Comparison of ENCODE assay signal across 8 cellular contexts in the genomic region with DNA sequence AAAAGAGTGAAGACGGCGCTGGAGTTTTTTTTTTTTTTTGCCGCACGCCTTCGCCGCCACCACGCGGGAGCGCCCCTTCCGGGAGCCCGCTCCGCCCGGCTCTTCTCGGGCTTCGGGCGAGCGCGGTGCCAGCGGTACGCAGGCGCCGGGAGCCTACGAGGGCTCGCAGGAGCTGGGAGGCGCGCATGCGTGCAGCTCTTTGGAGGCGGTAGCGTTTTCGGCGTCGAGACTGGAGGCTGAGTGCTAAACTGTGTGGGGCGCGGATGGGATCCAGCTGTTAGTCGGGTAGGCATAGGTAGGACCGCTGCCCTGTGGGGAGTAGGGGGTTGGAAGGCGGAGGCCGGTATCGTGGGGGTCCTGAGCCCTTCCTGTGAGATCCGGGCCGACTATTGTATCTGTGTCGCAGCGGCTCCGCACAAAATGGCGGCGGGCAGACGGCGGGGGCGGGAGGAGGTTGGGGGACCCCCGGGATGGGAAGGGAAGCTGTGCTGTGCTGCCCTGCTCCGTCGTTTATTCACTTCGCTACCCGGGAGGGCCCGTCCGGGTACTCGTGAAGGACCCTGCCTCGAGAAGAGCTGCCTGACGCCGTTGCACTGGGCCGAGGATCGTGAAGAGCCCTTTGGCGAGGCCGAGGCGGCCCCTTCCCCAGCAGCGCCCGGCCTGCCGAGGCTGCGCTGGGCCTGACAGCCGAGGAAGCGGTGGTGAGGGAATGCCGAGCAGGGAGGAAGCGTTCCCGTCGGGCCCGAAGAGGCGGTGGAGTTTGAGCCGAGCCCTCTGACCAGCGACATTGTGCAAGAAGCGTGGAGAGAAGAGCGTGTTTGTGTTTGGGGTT. TPM values are rescaled to one million over a fixed set of nuclear protein-coding genes. Genes with fewer than 3 reads are reported as not detected.
DNase-seq lines count a peak whose midpoint lies in the region; ATAC-seq and TF ChIP-seq lines count a peak whose summit lies in the region.

A gene with protein sequence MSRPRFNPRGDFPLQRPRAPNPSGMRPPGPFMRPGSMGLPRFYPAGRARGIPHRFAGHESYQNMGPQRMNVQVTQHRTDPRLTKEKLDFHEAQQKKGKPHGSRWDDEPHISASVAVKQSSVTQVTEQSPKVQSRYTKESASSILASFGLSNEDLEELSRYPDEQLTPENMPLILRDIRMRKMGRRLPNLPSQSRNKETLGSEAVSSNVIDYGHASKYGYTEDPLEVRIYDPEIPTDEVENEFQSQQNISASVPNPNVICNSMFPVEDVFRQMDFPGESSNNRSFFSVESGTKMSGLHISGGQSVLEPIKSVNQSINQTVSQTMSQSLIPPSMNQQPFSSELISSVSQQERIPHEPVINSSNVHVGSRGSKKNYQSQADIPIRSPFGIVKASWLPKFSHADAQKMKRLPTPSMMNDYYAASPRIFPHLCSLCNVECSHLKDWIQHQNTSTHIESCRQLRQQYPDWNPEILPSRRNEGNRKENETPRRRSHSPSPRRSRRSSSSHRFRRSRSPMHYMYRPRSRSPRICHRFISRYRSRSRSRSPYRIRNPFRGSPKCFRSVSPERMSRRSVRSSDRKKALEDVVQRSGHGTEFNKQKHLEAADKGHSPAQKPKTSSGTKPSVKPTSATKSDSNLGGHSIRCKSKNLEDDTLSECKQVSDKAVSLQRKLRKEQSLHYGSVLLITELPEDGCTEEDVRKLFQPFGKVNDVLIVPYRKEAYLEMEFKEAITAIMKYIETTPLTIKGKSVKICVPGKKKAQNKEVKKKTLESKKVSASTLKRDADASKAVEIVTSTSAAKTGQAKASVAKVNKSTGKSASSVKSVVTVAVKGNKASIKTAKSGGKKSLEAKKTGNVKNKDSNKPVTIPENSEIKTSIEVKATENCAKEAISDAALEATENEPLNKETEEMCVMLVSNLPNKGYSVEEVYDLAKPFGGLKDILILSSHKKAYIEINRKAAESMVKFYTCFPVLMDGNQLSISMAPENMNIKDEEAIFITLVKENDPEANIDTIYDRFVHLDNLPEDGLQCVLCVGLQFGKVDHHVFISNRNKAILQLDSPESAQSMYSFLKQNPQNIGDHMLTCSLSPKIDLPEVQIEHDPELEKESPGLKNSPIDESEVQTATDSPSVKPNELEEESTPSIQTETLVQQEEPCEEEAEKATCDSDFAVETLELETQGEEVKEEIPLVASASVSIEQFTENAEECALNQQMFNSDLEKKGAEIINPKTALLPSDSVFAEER (N-terminal part only) (plus strand): TSS at position 202 of the 832 bp plus-strand sequence. CDS start 17,173 bp downstream, outside the sequence.

- H4K8ac ChIP-seq in trophoblast cell (ENCODE audit: low read depth, low read length): peak within 1 kb of the TSS; percentile 99

- peak within 1 kb of the TSS; percentile 98 for H4K12ac ChIP-seq in trophoblast cell (ENCODE audit: low read depth, low read length)

- H2BK120ac ChIP-seq in trophoblast cell (ENCODE audit: insufficient read depth, low read length, poor library complexity): peak within 1 kb of the TSS; percentile 90

- DNase-seq in NCI-H1105 (lab: John Stamatoyannopoulos, UW) (peak; percentile 87), cardiac muscle cell (ENCODE audit: low read depth in 1 of 2, low spot score in 1 of 2) (peak; percentile 95 to 98), trophoblast cell (peak; percentile 96 to 99), transverse colon (peak; percentile 94)
- peak; percentile 83 for DNase-seq in activated naive CD8-positive, alpha-beta T cell treated with anti-CD3 and anti-CD28 coated beads, Interleukin-2, amount 50 U/mL, for 16 hours (ENCODE audit: low read depth, low spot score)

- TF ChIP-seq EP300 in transverse colon (IDR thresholded peaks at IDR 0.05; ENCODE audit: low read depth): no peak

- in situ Hi-C loops in transverse colon (cut with MboI; ENCODE audit: low pct_ligation_motif_present in 1 of 4, low pct_unique_long_range_greater_than_20kb in 1 of 4, low sequenced_read_pairs in 3 of 4): no loop called here

- intact Hi-C loops in transverse colon (cut with DNase I; ENCODE audit: low total_unique reads): no loop called here

- peaks cover 4% of the 10 kb centered on the region; the same call in 1 of the 2 replicates for H3K36me3 ChIP-seq in SU-DHL-6 (ENCODE audit: low read length)
- H3K36me3 ChIP-seq in cardiac muscle cell: no peaks in the 10 kb centered on the region
- peaks cover 0 to 6% of the 10 kb centered on the region in 2 experiments for H3K36me3 ChIP-seq in trophoblast cell (ENCODE audit: control insufficient read depth in 1 of 2, insufficient read depth in 2 of 2, low read length in 2 of 2)
- H3K36me3 ChIP-seq in transverse colon: peaks cover 0 to 5% (median 0%) of the 10 kb centered on the region in 4 donors

- H3K4me1 ChIP-seq in cardiac muscle cell (ENCODE audit: low read depth) (peaks cover 12% of the 10 kb centered on the region), trophoblast cell (ENCODE audit: control insufficient read depth in 1 of 2, insufficient read depth in 2 of 2, low read length in 2 of 2) (peaks cover 0 to 2% of the 10 kb centered on the region in 2 experiments), transverse colon (peaks cover 3 to 41% (median 26%) of the 10 kb centered on the region in 4 donors)

- peak within 1 kb of the TSS; percentile 99 for H3K14ac ChIP-seq in trophoblast cell (ENCODE audit: low read length)

- peak; percentile 94 for TF ChIP-seq POLR2A in transverse colon (IDR thresholded peaks at IDR 0.05)

- H3K9me3 ChIP-seq in SU-DHL-6 (ENCODE audit: insufficient read depth, low read length): no peaks in the 10 kb centered on the region
- no peaks in the 10 kb centered on the region for H3K9me3 ChIP-seq in cardiac muscle cell (ENCODE audit: low read depth)
- H3K9me3 ChIP-seq in trophoblast cell (ENCODE audit: insufficient read depth, low read depth, low read length): no peaks in the 10 kb centered on the region
- H3K9me3 ChIP-seq in transverse colon: no peaks in the 10 kb centered on the region

- H3K9ac ChIP-seq in SU-DHL-6 (ENCODE audit: low read length) (peak within 1 kb of the TSS; percentile 83), trophoblast cell (ENCODE audit: low read length) (peak within 1 kb of the TSS; percentile 99)

- peak within 1 kb of the TSS; percentile 93 for H2AK5ac ChIP-seq in trophoblast cell (ENCODE audit: low read length)

- H2AFZ ChIP-seq in SU-DHL-6 (ENCODE audit: low read depth, low read length, severe bottlenecking) (peak within 1 kb of the TSS; percentile 92), trophoblast cell (ENCODE audit: insufficient read depth, low read length, poor library complexity) (peak within 1 kb of the TSS; percentile 86)

- H3K4me2 ChIP-seq in SU-DHL-6 (ENCODE audit: low read depth, low read length, poor library complexity, severe bottlenecking) (peak within 1 kb of the TSS; percentile 100), trophoblast cell (ENCODE audit: low read length) (peak within 1 kb of the TSS; percentile 71)

- no peak within 1 kb of the TSS for H2BK12ac ChIP-seq in trophoblast cell (ENCODE audit: low read length)

- H3K79me1 ChIP-seq in trophoblast cell (ENCODE audit: low read length): peaks cover 8% of the 10 kb centered on the region

- peak within 1 kb of the TSS; percentile 99 for H3K4ac ChIP-seq in trophoblast cell (ENCODE audit: low read depth, low read length)

- H3K23ac ChIP-seq in trophoblast cell (ENCODE audit: low read length): no peak within 1 kb of the TSS

- WGBS in trophoblast cell (ENCODE audit: extremely low coverage, insufficient coverage, insufficient read length): no CpG with 5 or more reads among the region's 81 CpGs
- WGBS in transverse colon (ENCODE audit: low coverage in 1 of 2), 2 donors: 0% methylated on average over 2 to 58 of the region's 81 CpGs

- peak within 1 kb of the TSS; percentile 98 for H2BK5ac ChIP-seq in trophoblast cell (ENCODE audit: low read depth, low read length, poor library complexity)

- TF ChIP-seq CTCF in GM12872 (IDR thresholded peaks at IDR 0.05; ENCODE audit: insufficient read depth, low read depth, low read length): peak; percentile 76
- TF ChIP-seq CTCF in SU-DHL-6 (IDR thresholded peaks at IDR 0.05; ENCODE audit: insufficient read depth, low read length, poor library complexity, severe bottlenecking): peak; percentile 56
- TF ChIP-seq CTCF in cardiac muscle cell (IDR thresholded peaks at IDR 0.05; ENCODE audit: low read depth, low read length): peak; percentile 62
- peak; percentile 57 to 77 (median 74) for TF ChIP-seq CTCF in transverse colon (IDR thresholded peaks at IDR 0.05)

- H3K79me2 ChIP-seq in SU-DHL-6 (ENCODE audit: insufficient read depth, low read length): peaks cover 52% of the 10 kb centered on the region
- peaks cover 10% of the 10 kb centered on the region for H3K79me2 ChIP-seq in trophoblast cell (ENCODE audit: control insufficient read depth, insufficient read depth, low read length, poor library complexity)

- peaks cover 16% of the 10 kb centered on the region for H4K20me1 ChIP-seq in SU-DHL-6 (ENCODE audit: low read depth, low read length)

- H3F3A ChIP-seq in SU-DHL-6 (ENCODE audit: insufficient read depth): no peaks in the 10 kb centered on the region

- ATAC-seq in HG02642 (IDR thresholded peaks at IDR 0.05; ENCODE audit: poor library complexity, unreplicated experiment): peak; percentile 98

- no peaks in the 10 kb centered on the region for H3K27me3 ChIP-seq in SU-DHL-6 (ENCODE audit: low read length)
- no peaks in the 10 kb centered on the region for H3K27me3 ChIP-seq in cardiac muscle cell
- no peaks in the 10 kb centered on the region for H3K27me3 ChIP-seq in trophoblast cell (ENCODE audit: insufficient read depth, low read length)
- H3K27me3 ChIP-seq in transverse colon: no peaks in the 10 kb centered on the region

- no peaks in the 10 kb centered on the region for H3K9me2 ChIP-seq in SU-DHL-6 (replicated peaks; ENCODE audit: insufficient read depth, low read length)

- peak within 1 kb of the TSS; percentile 97 for H4K91ac ChIP-seq in trophoblast cell (ENCODE audit: low read depth, low read length)

- H3K18ac ChIP-seq in trophoblast cell (ENCODE audit: low read length): peak within 1 kb of the TSS; percentile 99

- H3K4me3 ChIP-seq in SU-DHL-6 (ENCODE audit: insufficient read depth, low read length, poor library complexity, severe bottlenecking) (peak within 1 kb of the TSS; percentile 74), cardiac muscle cell (peak within 1 kb of the TSS; percentile 80), trophoblast cell (ENCODE audit: low read depth, low read length) (peak within 1 kb of the TSS; percentile 98), transverse colon (peak within 1 kb of the TSS; percentile 57 to 88 (median 77))

- H3K27ac ChIP-seq in SU-DHL-6 (ENCODE audit: low read depth, low read length) (peak within 1 kb of the TSS; percentile 67), cardiac muscle cell (peak within 1 kb of the TSS; percentile 99), trophoblast cell (ENCODE audit: low read depth, low read length) (peak within 1 kb of the TSS; percentile 79), transverse colon (peak within 1 kb of the TSS; percentile 87 to 95 (median 91))

RNA-seq across cellular contexts. Expression of the gene that starts here (rescaled TPM):
- total RNA-seq in cardiac muscle cell (99.4 and 223 TPM in 2 replicates), transverse colon (100 to 1,000 TPM in 3 of 4 donors, 10 to 100 TPM in 1; 99.9 to 181 (median 142) TPM)
- polyA plus RNA-seq in cardiac muscle cell: 70.5 and 111 TPM in 2 replicates
- polyA plus RNA-seq in trophoblast cell (2013): 95.9 and 99.0 TPM in 2 replicates

Comparison
In these comparisons a context has a peak if more than half of its experiments do, and no peak if none do; other contexts are left out.
1. Peak in every context shown above with its lines: DNase-seq, ATAC-seq, H3K4me3 ChIP-seq and H3K27ac ChIP-seq.